9 cellular contexts compared by ENCODE assay signal in the genomic region with DNA sequence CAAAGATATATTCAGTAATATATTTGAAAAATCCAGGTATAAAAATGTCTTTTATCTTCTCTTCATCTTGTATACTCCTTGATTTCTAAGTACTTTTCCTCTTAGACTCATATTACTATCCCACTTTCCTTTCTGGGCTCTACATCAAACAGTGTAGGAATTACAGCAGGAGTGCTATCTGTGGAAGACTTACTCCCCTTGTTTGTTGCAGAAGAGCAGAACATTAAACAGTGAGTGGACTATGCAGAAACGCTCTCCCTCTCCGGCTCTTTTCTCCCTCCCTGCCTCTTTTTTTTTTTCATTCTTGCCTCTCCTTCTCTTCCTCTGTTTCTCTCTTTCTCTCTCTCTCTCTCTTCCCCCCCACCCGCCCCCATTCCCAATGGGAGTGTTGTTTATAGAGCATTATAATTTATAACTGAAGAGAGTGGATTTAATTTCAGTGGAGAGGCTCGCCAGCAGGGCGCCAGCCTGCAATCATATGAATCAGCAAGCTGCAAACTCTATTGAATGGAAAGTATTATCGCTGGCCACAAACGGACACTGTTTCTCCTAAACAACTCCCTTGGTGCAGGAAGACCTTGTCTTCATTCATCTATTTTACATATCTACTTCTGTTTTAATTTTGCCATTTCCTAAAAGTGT.
DNase-seq lines count a peak whose midpoint lies in the region; ATAC-seq and TF ChIP-seq lines count a peak whose summit lies in the region.
"Had no signal": no experiment of that assay in that cellular context is flagged by ENCODE, and none has a peak within 500 bp of the region (broad histone marks: within the 10 kb centered on the region; RNA-seq: fewer than 3 reads in every experiment).

No MANE protein-coding gene starts in this region.

- H3K27me3 ChIP-seq in breast epithelium (no peaks in the 10 kb centered on the region), SJSA1 (replicated peaks) (no peaks in the 10 kb centered on the region), gastroesophageal sphincter (no peaks in the 10 kb centered on the region), H9 (ENCODE audit: insufficient read depth, low read length) (no peaks in the 10 kb centered on the region)
- no peaks in the 10 kb centered on the region for H3K27me3 ChIP-seq in CD8-positive, alpha-beta T cell (ENCODE audit: insufficient read depth, low read length)

- no peak overlapping the region for H3K4ac ChIP-seq in H9 (ENCODE audit: low read depth, low read length)

- H3K9ac ChIP-seq in H9 (ENCODE audit: extremely low read depth, insufficient read length, low read length): no peak overlapping the region

- no peak overlapping the region for H3T11ph ChIP-seq in H9 (ENCODE audit: low read length)

- H3K27ac Mint-ChIP-seq in MCF 10A (ENCODE audit: low read depth, unreplicated experiment) (no peak overlapping the region), type B pancreatic cell (no peak overlapping the region), H9 (no peak overlapping the region; a peak in 1 of 7 replicates)
- no peak overlapping the region for H3K27ac Mint-ChIP-seq in CD8-positive, alpha-beta T cell

- no peaks in the 10 kb centered on the region for H3K79me2 ChIP-seq in H9 (ENCODE audit: insufficient read depth, low read length)

- H3K23ac ChIP-seq in H9 (ENCODE audit: insufficient read length, low read depth, low read length): no peak overlapping the region

- POLR2A ChIA-PET in MCF 10A (lab: Yijun Ruan, JAX): no interaction called here
- POLR2A ChIA-PET in CD8-positive, alpha-beta T cell (lab: Charles Lee): no interaction called here

- no peaks in the 10 kb centered on the region for H3K23me2 ChIP-seq in H9 (ENCODE audit: insufficient read length, low read depth, low read length, poor library complexity, severe bottlenecking)

- DNase-seq in breast epithelium (ENCODE audit: low spot score in 2 of 2) (no peak), MCF 10A (ENCODE audit: unreplicated experiment) (no peak), SJSA1 (ENCODE audit: low read depth in 1 of 2, low spot score in 2 of 2) (peak; percentile 81 to 82), type B pancreatic cell (ENCODE audit: extremely low spot score, unreplicated experiment) (no peak), H9 (no peak)
- no peak for DNase-seq in CD8-positive, alpha-beta T cell
- DNase-seq: small intestine had no signal

- no peak overlapping the region for H2BK15ac ChIP-seq in H9 (ENCODE audit: low read depth, low read length)

- H2BK5ac ChIP-seq in H9 (ENCODE audit: insufficient read length, low read length): no peak overlapping the region

- H3K14ac ChIP-seq in H9 (ENCODE audit: insufficient read depth, low read length): no peak overlapping the region

- TF ChIP-seq EP300 in gastroesophageal sphincter (IDR thresholded peaks at IDR 0.05): no peak

- H3K79me1 ChIP-seq in H9 (ENCODE audit: insufficient read depth, low read depth, low read length, poor library complexity, severe bottlenecking): no peaks in the 10 kb centered on the region

- H3K36me3 Mint-ChIP-seq in MCF 10A (ENCODE audit: insufficient read depth, unreplicated experiment) (peaks cover 5% of the 10 kb centered on the region), type B pancreatic cell (no peaks in the 10 kb centered on the region), H9 (ENCODE audit: insufficient read depth in 1 of 3, low read depth in 3 of 3) (no peaks in the 10 kb centered on the region)
- no peaks in the 10 kb centered on the region for H3K36me3 Mint-ChIP-seq in CD8-positive, alpha-beta T cell

- H3K27ac ChIP-seq in breast epithelium (no peak overlapping the region), SJSA1 (peak overlapping the region; percentile 71), gastroesophageal sphincter (peak overlapping the region in 3 of 4 donors; percentile 42 to 72 (median 59)), H9 (ENCODE audit: insufficient read length, low read depth, low read length) (no peak overlapping the region)
- no peak overlapping the region for H3K27ac ChIP-seq in CD8-positive, alpha-beta T cell (ENCODE audit: low read depth, low read length)

- H2BK12ac ChIP-seq in H9 (ENCODE audit: insufficient read length, low read depth, low read length): no peak overlapping the region

- TF ChIP-seq POLR2A in breast epithelium (IDR thresholded peaks at IDR 0.05): no peak
- no peak for TF ChIP-seq POLR2A in gastroesophageal sphincter (IDR thresholded peaks at IDR 0.05)

- BruUV-seq in MCF 10A (replicated peaks; lab: Mats Ljungman, UMichigan): no TSS peak

- H3K27me3 Mint-ChIP-seq in MCF 10A (ENCODE audit: insufficient read depth, unreplicated experiment) (no peaks in the 10 kb centered on the region), type B pancreatic cell (no peaks in the 10 kb centered on the region), H9 (ENCODE audit: low read depth) (no peaks in the 10 kb centered on the region)
- no peaks in the 10 kb centered on the region for H3K27me3 Mint-ChIP-seq in CD8-positive, alpha-beta T cell (ENCODE audit: low read depth)

- H2AK5ac ChIP-seq in H9 (ENCODE audit: insufficient read length, low read length): no peak overlapping the region

- H4K20me1 ChIP-seq in H9 (ENCODE audit: control insufficient read depth, insufficient read depth, insufficient read length): no peaks in the 10 kb centered on the region

- H3K4me2 ChIP-seq in H9 (ENCODE audit: insufficient read depth, insufficient read length, low read length): no peak overlapping the region

- ATAC-seq in gastroesophageal sphincter (no peak), GM18498 (IDR thresholded peaks at IDR 0.05; ENCODE audit: unreplicated experiment) (no peak)
- ATAC-seq in CD8-positive, alpha-beta T cell: no peak

- H2BK20ac ChIP-seq in H9 (ENCODE audit: low read depth, low read length, poor library complexity, severe bottlenecking): no peak overlapping the region

- H3K36me3 ChIP-seq in breast epithelium (no peaks in the 10 kb centered on the region), SJSA1 (no peaks in the 10 kb centered on the region), gastroesophageal sphincter (no peaks in the 10 kb centered on the region)
- no peaks in the 10 kb centered on the region for H3K36me3 ChIP-seq in CD8-positive, alpha-beta T cell (ENCODE audit: insufficient read depth, low read length)

- no peaks in the 10 kb centered on the region for H3K9me3 Mint-ChIP-seq in MCF 10A (ENCODE audit: unreplicated experiment)
- peaks cover 4% of the 10 kb centered on the region for H3K9me3 Mint-ChIP-seq in type B pancreatic cell
- H3K9me3 Mint-ChIP-seq in H9: no peaks in the 10 kb centered on the region
- H3K9me3 Mint-ChIP-seq in CD8-positive, alpha-beta T cell: no peaks in the 10 kb centered on the region

- no peak overlapping the region for H4K5ac ChIP-seq in H9 (ENCODE audit: insufficient read length, low read depth, low read length)

- peak overlapping the region in 2 of 3 donors; percentile 10 to 11 for H3K4me3 ChIP-seq in breast epithelium
- peak overlapping the region; percentile 5; the same call in 1 of the 2 replicates for H3K4me3 ChIP-seq in SJSA1
- peak overlapping the region; percentile 30 to 45 for H3K4me3 ChIP-seq in gastroesophageal sphincter
- H3K4me3 ChIP-seq in CD8-positive, alpha-beta T cell (ENCODE audit: low read depth, low read length): no peak overlapping the region

- no peak overlapping the region for H4K91ac ChIP-seq in H9 (ENCODE audit: insufficient read length, low read depth, low read length)

- no peak for TF ChIP-seq CTCF in breast epithelium (IDR thresholded peaks at IDR 0.05)
- TF ChIP-seq CTCF in MCF 10A (IDR thresholded peaks at IDR 0.05; ENCODE audit: unreplicated experiment): no peak
- TF ChIP-seq CTCF in gastroesophageal sphincter (IDR thresholded peaks at IDR 0.05): peak in 1 of 4 experiments; percentile 30
- TF ChIP-seq CTCF in type B pancreatic cell (conservative IDR thresholded peaks at IDR 0.05): peak; percentile 50
- TF ChIP-seq CTCF in H9 (conservative IDR thresholded peaks at IDR 0.05): no peak
- TF ChIP-seq CTCF in CD8-positive, alpha-beta T cell (IDR thresholded peaks at IDR 0.05): no peak

- WGBS in gastroesophageal sphincter (ENCODE audit: low coverage in 1 of 2), 2 donors: 5 to 18% methylated on average over 5 to 6 of the region's 7 CpGs
- WGBS in H9 (ENCODE audit: extremely low coverage, insufficient read length, low lambda C conversion rate): no CpG with 5 or more reads among the region's 7 CpGs

- H2AFZ ChIP-seq in H9 (ENCODE audit: low read length): no peak overlapping the region

- no peak overlapping the region for H3K18ac ChIP-seq in H9 (ENCODE audit: insufficient read length, low read depth, low read length)

- no peak overlapping the region for H3K56ac ChIP-seq in H9 (ENCODE audit: insufficient read length, low read depth, low read length)

- H3K4me3 Mint-ChIP-seq in MCF 10A (ENCODE audit: unreplicated experiment) (no peak overlapping the region), type B pancreatic cell (peak overlapping the region; percentile 53), H9 (0 out of 5 replicates have a peak overlapping the region, but pooled peaks of 1 of the 2 experiments have one; percentile 10)
- H3K4me3 Mint-ChIP-seq in CD8-positive, alpha-beta T cell: no peak overlapping the region

- no peaks in the 10 kb centered on the region for H3K4me1 ChIP-seq in breast epithelium
- peaks cover 40% of the 10 kb centered on the region for H3K4me1 ChIP-seq in SJSA1 (replicated peaks)
- H3K4me1 ChIP-seq in gastroesophageal sphincter: peaks cover 0 to 26% (median 0%) of the 10 kb centered on the region in 3 donors
- H3K4me1 ChIP-seq in H9 (ENCODE audit: insufficient read depth, low read length): peaks cover 2% of the 10 kb centered on the region; the same call in 1 of the 2 replicates
- H3K4me1 ChIP-seq in CD8-positive, alpha-beta T cell (ENCODE audit: insufficient read depth, low read length): peaks cover 13% of the 10 kb centered on the region

- intact Hi-C loops in breast epithelium (cut with DNase I; ENCODE audit: low total_unique reads): no loop called here
- intact Hi-C loops in MCF 10A (cut with micrococcal nuclease): no loop called here
- intact Hi-C loops in CD8-positive, alpha-beta T cell (cut with DNase I, micrococcal nuclease): no loop called here

- no peak overlapping the region for H2BK120ac ChIP-seq in H9 (ENCODE audit: low read depth, low read length, poor library complexity, severe bottlenecking)

- H3K9me3 ChIP-seq in breast epithelium: no peaks in the 10 kb centered on the region
- no peaks in the 10 kb centered on the region for H3K9me3 ChIP-seq in SJSA1 (replicated peaks)
- no peaks in the 10 kb centered on the region for H3K9me3 ChIP-seq in gastroesophageal sphincter
- no peaks in the 10 kb centered on the region for H3K9me3 ChIP-seq in H9 (ENCODE audit: control insufficient read depth, low read depth, low read length)
- H3K9me3 ChIP-seq in CD8-positive, alpha-beta T cell (ENCODE audit: low read length): no peaks in the 10 kb centered on the region

- CTCF ChIA-PET in MCF 10A (lab: Yijun Ruan, JAX): no interaction called here
- CTCF ChIA-PET in CD8-positive, alpha-beta T cell (lab: Charles Lee): no interaction called here

- no peak overlapping the region for H4K8ac ChIP-seq in H9 (replicated peaks; ENCODE audit: insufficient read length, low read depth, low read length)

- H3K4me1 Mint-ChIP-seq in MCF 10A (ENCODE audit: insufficient read depth, unreplicated experiment): no peaks in the 10 kb centered on the region
- peaks cover 69% of the 10 kb centered on the region for H3K4me1 Mint-ChIP-seq in type B pancreatic cell (ENCODE audit: unreplicated experiment)
- peaks cover 41 to 61% of the 10 kb centered on the region in 2 experiments for H3K4me1 Mint-ChIP-seq in H9
- H3K4me1 Mint-ChIP-seq in CD8-positive, alpha-beta T cell (ENCODE audit: low read depth): peaks cover 22% of the 10 kb centered on the region

Comparison
In these comparisons a context has a peak if more than half of its experiments do, and no peak if none do; other contexts are left out.
1. DNase-seq: peak in SJSA1 (2 of 2); none in breast epithelium (0 of 2), MCF 10A (single experiment), type B pancreatic cell (single experiment), H9 (single experiment) and CD8-positive, alpha-beta T cell (0 of 7).
2. H3K27ac ChIP-seq: peak in SJSA1 (single experiment) and gastroesophageal sphincter (3 of 4); none in breast epithelium (0 of 2), H9 (single experiment) and CD8-positive, alpha-beta T cell (single experiment).